Comparison of ENCODE assay signal across 9 cellular contexts in the genomic region with DNA sequence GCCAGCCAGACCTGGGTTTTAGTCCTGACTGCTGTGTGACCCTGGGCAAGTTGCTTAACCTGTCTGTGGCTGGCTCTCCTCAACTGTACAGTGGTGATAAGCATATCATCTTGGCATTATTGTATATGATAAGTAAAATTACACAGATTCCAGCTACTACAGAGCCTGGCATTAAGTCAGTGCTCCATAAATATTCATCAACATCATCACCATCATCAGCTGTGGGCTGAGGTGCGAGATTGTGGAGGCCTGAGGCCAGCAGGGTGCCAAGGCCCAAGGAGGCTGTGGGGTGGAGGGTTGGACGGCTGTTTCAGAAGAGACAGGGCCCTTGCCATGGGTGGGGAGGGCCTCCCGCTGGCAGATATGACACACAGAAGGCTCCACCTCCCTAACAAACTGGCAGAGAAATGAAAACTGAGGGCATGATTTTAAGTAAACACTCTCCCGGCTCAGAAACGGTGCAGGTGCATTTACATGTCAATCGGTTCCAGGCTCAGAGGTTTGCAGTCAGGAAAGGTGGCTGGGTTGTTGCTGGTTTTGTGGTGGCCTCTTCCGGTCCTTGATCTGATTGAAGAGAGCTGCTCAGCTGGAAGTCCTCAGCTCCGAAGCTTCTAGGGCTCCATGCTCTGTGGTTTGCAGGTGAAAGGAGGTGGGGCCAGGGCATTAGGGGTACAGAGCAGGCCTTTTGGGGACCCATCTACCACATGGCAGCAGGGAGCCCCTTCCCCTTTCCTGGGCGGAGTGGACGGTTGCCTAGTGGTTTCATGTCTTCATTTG. TPM values are rescaled to one million over a fixed set of nuclear protein-coding genes. Genes with fewer than 3 reads are reported as not detected.
DNase-seq lines count a peak whose midpoint lies in the region; ATAC-seq and TF ChIP-seq lines count a peak whose summit lies in the region.
"Had no signal": no experiment of that assay in that cellular context is flagged by ENCODE, and none has a peak within 500 bp of the region (broad histone marks: within the 10 kb centered on the region; RNA-seq: fewer than 3 reads in every experiment).

No MANE protein-coding gene starts in this region.

- H3K27ac Mint-ChIP-seq in activated naive CD4-positive, alpha-beta T cell treated with anti-CD3 and anti-CD28 coated beads, Interleukin-2, amount 10 ng/mL, durations not matched to agents 7 days and 5 days: peak overlapping the region; percentile 95

- no peak for ATAC-seq in GM19328 (IDR thresholded peaks at IDR 0.05; ENCODE audit: unreplicated experiment)

- H3K4me3 Mint-ChIP-seq in activated naive CD4-positive, alpha-beta T cell treated with anti-CD3 and anti-CD28 coated beads, Interleukin-2, amount 10 ng/mL, durations not matched to agents 7 days and 5 days: peak overlapping the region; percentile 49

- no peaks in the 10 kb centered on the region for H3K36me3 Mint-ChIP-seq in activated naive CD4-positive, alpha-beta T cell treated with anti-CD3 and anti-CD28 coated beads, Interleukin-2, amount 10 ng/mL, durations not matched to agents 7 days and 5 days

- no peaks in the 10 kb centered on the region for H3K27me3 ChIP-seq in osteoblast (ENCODE audit: insufficient read depth, low read length)
- H3K27me3 ChIP-seq: suprapubic skin had no signal

- H3K9me3 Mint-ChIP-seq in activated naive CD4-positive, alpha-beta T cell treated with anti-CD3 and anti-CD28 coated beads, Interleukin-2, amount 10 ng/mL, durations not matched to agents 7 days and 5 days: no peaks in the 10 kb centered on the region

- no peaks in the 10 kb centered on the region for H3K36me3 ChIP-seq in osteoblast (ENCODE audit: insufficient read depth, low read length)
- H3K36me3 ChIP-seq: suprapubic skin had no signal

- H3K4me2 ChIP-seq in osteoblast (ENCODE audit: insufficient read depth, low read length): no peak overlapping the region

- peak; percentile 57 for DNase-seq in activated gamma-delta T cell treated with Interleukin-2 at 50 U/mL for 16 hours
- no peak for DNase-seq in activated gamma-delta T cell (lab: John Stamatoyannopoulos, UW)
- peak; percentile 97 for DNase-seq in NCI-H2107 treated with DMSO at 0.1 percent for 48 hours (lab: John Stamatoyannopoulos, UW; ENCODE audit: unreplicated experiment)
- DNase-seq in activated naive CD4-positive, alpha-beta T cell treated with anti-CD3 and anti-CD28 coated beads, Interleukin-2, amount 10 ng/mL, durations not matched to agents 7 days and 5 days: peak; percentile 85
- DNase-seq in osteoblast (ENCODE audit: insufficient read length, low spot score, missing footprints): peak; percentile 86
- DNase-seq in ACHN: no peak
- no peak for DNase-seq in GDM1 (lab: John Stamatoyannopoulos, UW)

- TF ChIP-seq CTCF in osteoblast (IDR thresholded peaks at IDR 0.05; ENCODE audit: extremely low read depth, low read depth, low read length): no peak

- no peak overlapping the region for H2AFZ ChIP-seq in osteoblast (ENCODE audit: low read length)

- no peak overlapping the region for H3K4me3 ChIP-seq in osteoblast (ENCODE audit: insufficient read depth, low read length)
- H3K4me3 ChIP-seq: suprapubic skin had no signal

- peaks cover 55% of the 10 kb centered on the region for H3K4me1 Mint-ChIP-seq in activated naive CD4-positive, alpha-beta T cell treated with anti-CD3 and anti-CD28 coated beads, Interleukin-2, amount 10 ng/mL, durations not matched to agents 7 days and 5 days

- peak overlapping the region; percentile 54 for H3K27ac ChIP-seq in osteoblast (ENCODE audit: low read depth, low read length)
- H3K27ac ChIP-seq: suprapubic skin had no signal

- peaks cover 36% of the 10 kb centered on the region for H3K27me3 Mint-ChIP-seq in activated naive CD4-positive, alpha-beta T cell treated with anti-CD3 and anti-CD28 coated beads, Interleukin-2, amount 10 ng/mL, durations not matched to agents 7 days and 5 days

- H4K20me1 ChIP-seq in osteoblast (ENCODE audit: insufficient read depth, low read length): no peaks in the 10 kb centered on the region

- H3K79me2 ChIP-seq in osteoblast (ENCODE audit: insufficient read depth, low read length): no peaks in the 10 kb centered on the region

- in situ Hi-C loops in ACHN (cut with HindIII; ENCODE audit: low pct_ligation_motif_present, low pct_unique_long_range_greater_than_20kb, low sequenced_read_pairs): no loop called here

- H3K9me3 ChIP-seq in osteoblast (ENCODE audit: low read depth, low read length): no peaks in the 10 kb centered on the region
- H3K9me3 ChIP-seq: suprapubic skin had no signal

- H3K4me1 ChIP-seq in osteoblast (ENCODE audit: insufficient read depth, low read length): peaks cover 45% of the 10 kb centered on the region

- CTCF ChIA-PET in activated naive CD4-positive, alpha-beta T cell treated with anti-CD3 and anti-CD28 coated beads, Interleukin-2, amount 10 ng/mL, durations not matched to agents 7 days and 5 days (lab: Charles Lee): interaction anchor here (0.8 to 4.1 kb wide), 4 partner anchors 14 to 115 kb away, joined by 3 to 33 read pairs (median 6); no protein-coding TSS in a partner anchor

RNA-seq across cellular contexts. Expression of gene CRYGN, which starts 10.2 kb away (rescaled TPM):
- total RNA-seq in osteoblast: 0.59 and 0.72 TPM in 2 replicates
- total RNA-seq: suprapubic skin had no signal

RNA-seq across cellular contexts. Expression of gene WDR86, which starts 19.9 kb away (rescaled TPM):
- 8.5 and 15.6 TPM in 2 replicates for total RNA-seq in osteoblast

Comparison
In these comparisons a context has a peak if more than half of its experiments do, and no peak if none do; other contexts are left out.
1. DNase-seq: peak in activated gamma-delta T cell treated with Interleukin-2 at 50 U/mL for 16 hours (single experiment), NCI-H2107 treated with DMSO at 0.1 percent for 48 hours (single experiment), activated naive CD4-positive, alpha-beta T cell treated with anti-CD3 and anti-CD28 coated beads, Interleukin-2, amount 10 ng/mL, durations not matched to agents 7 days and 5 days (single experiment) and osteoblast (single experiment); none in activated gamma-delta T cell (single experiment), ACHN (single experiment) and GDM1 (single experiment).